In genomic region chr12:62738105-62738504, GRCh38 we compare ENCODE assay signal across 27 cellular contexts.
DNase-seq lines count a peak whose midpoint lies in the region; ATAC-seq and TF ChIP-seq lines count a peak whose summit lies in the region.
"Had no signal": no experiment of that assay in that cellular context is flagged by ENCODE, and none has a peak within 500 bp of the region (broad histone marks: within the 10 kb centered on the region; RNA-seq: fewer than 3 reads in every experiment).

No MANE protein-coding gene starts in this region.

- 0 out of 2 replicates have a peak, but pooled peaks cover 3% of the 10 kb centered on the region for H3F3A ChIP-seq in GM23338 (replicated peaks; ENCODE audit: low read depth)

- no peak for DNase-seq in GM23338 (ENCODE audit: low spot score)
- DNase-seq in RPMI7951 (ENCODE audit: low read depth), result peak; percentile 33
- DNase-seq in dorsolateral prefrontal cortex, result no peak
- no peak for DNase-seq in osteoblast (ENCODE audit: insufficient read length, low spot score, missing footprints)
- DNase-seq in NCI-H2081 (lab: John Stamatoyannopoulos, UW), result no peak
- DNase-seq in right atrium auricular region (ENCODE audit: low spot score), result no peak
- DNase-seq in testis, result no peak
- DNase-seq: ACHN; activated CD4-positive, alpha-beta T cell treated with anti-CD3 and anti-CD28 coated beads, Interleukin-2, amount 50 U/mL, for 4 hours; activated CD4-positive, CD25-positive, alpha-beta regulatory T cell; activated naive CD4-positive, alpha-beta T cell treated with anti-CD3 and anti-CD28 coated beads, Interleukin-2, amount 10 ng/mL, durations not matched to agents 7 days and 5 days; activated T-cell treated with anti-CD3 and anti-CD28 coated beads, Interleukin-2, amount 50 U/mL, for 72 hours; cortex of kidney; DMS153; hypothalamus; immature natural killer cell; naive B cell; NCI-H526; nucleus accumbens; SIG-M5; transverse colon had no signal

- H3K36me3 Mint-ChIP-seq in GM23338 (ENCODE audit: low read depth), result peaks cover 14% of the 10 kb centered on the region; the same call in 2 of the 3 replicates
- H3K36me3 Mint-ChIP-seq: activated naive CD4-positive, alpha-beta T cell treated with anti-CD3 and anti-CD28 coated beads, Interleukin-2, amount 10 ng/mL, durations not matched to agents 7 days and 5 days; immature natural killer cell; naive B cell had no signal

- H3K36me3 ChIP-seq in GM23338 (ENCODE audit: insufficient read depth) (no peaks in the 10 kb centered on the region), osteoblast (ENCODE audit: insufficient read depth, low read length) (no peaks in the 10 kb centered on the region), right atrium auricular region (no peaks in the 10 kb centered on the region), testis (ENCODE audit: low read depth, missing control alignments) (no peaks in the 10 kb centered on the region)
- H3K36me3 ChIP-seq: cardiac muscle cell, esophagus muscularis mucosa, transverse colon had no signal

- no peak for TF ChIP-seq CTCF in GM23338 (conservative IDR thresholded peaks at IDR 0.05; ENCODE audit: low read depth in 2 of 2)
- TF ChIP-seq CTCF in dorsolateral prefrontal cortex (IDR thresholded peaks at IDR 0.05 in 54 of 56, conservative IDR thresholded peaks at IDR 0.05 in 2 of 56; ENCODE audit: low read depth in 1 of 56, partially characterized antibody in 56 of 56), result no peak
- TF ChIP-seq CTCF in osteoblast (IDR thresholded peaks at IDR 0.05; ENCODE audit: extremely low read depth, low read depth, low read length), result no peak
- no peak for TF ChIP-seq CTCF in right atrium auricular region (IDR thresholded peaks at IDR 0.05)
- TF ChIP-seq CTCF in testis (IDR thresholded peaks at IDR 0.05), result no peak

- ATAC-seq in GM23338, result no peak
- ATAC-seq in GM21825 (IDR thresholded peaks at IDR 0.05; ENCODE audit: unreplicated experiment), result no peak
- ATAC-seq: activated T-cell treated with anti-CD3 and anti-CD28 coated beads, Interleukin-2, amount 50 U/mL, for 72 hours; left lobe of liver; Panc1 had no signal

- no peaks in the 10 kb centered on the region for H3K9me3 Mint-ChIP-seq in GM23338
- H3K9me3 Mint-ChIP-seq: activated naive CD4-positive, alpha-beta T cell treated with anti-CD3 and anti-CD28 coated beads, Interleukin-2, amount 10 ng/mL, durations not matched to agents 7 days and 5 days; activated T-cell treated with anti-CD3 and anti-CD28 coated beads, Interleukin-2, amount 50 U/mL, for 72 hours; immature natural killer cell; naive B cell; stimulated activated naive CD8-positive, alpha-beta T cell treated with anti-CD3 and anti-CD28 coated beads, Interleukin-15, Interleukin-2, amounts not matched to agents 100 ng/mL and 50 ng/mL, for 24 hours had no signal

- H3K4me3 Mint-ChIP-seq in GM23338, result no peak overlapping the region
- H3K4me3 Mint-ChIP-seq: activated naive CD4-positive, alpha-beta T cell treated with anti-CD3 and anti-CD28 coated beads, Interleukin-2, amount 10 ng/mL, durations not matched to agents 7 days and 5 days; activated T-cell treated with anti-CD3 and anti-CD28 coated beads, Interleukin-2, amount 50 U/mL, for 72 hours; immature natural killer cell; naive B cell; stimulated activated naive CD8-positive, alpha-beta T cell treated with anti-CD3 and anti-CD28 coated beads, Interleukin-15, Interleukin-2, amounts not matched to agents 100 ng/mL and 50 ng/mL, for 24 hours had no signal

- no peak overlapping the region for H3K27ac Mint-ChIP-seq in GM23338
- H3K27ac Mint-ChIP-seq: activated naive CD4-positive, alpha-beta T cell treated with anti-CD3 and anti-CD28 coated beads, Interleukin-2, amount 10 ng/mL, durations not matched to agents 7 days and 5 days; activated T-cell treated with anti-CD3 and anti-CD28 coated beads, Interleukin-2, amount 50 U/mL, for 72 hours; immature natural killer cell; naive B cell; stimulated activated naive CD8-positive, alpha-beta T cell treated with anti-CD3 and anti-CD28 coated beads, Interleukin-15, Interleukin-2, amounts not matched to agents 100 ng/mL and 50 ng/mL, for 24 hours had no signal

- no peaks in the 10 kb centered on the region for H3K79me2 ChIP-seq in GM23338 (replicated peaks; ENCODE audit: insufficient read depth)
- H3K79me2 ChIP-seq in osteoblast (ENCODE audit: insufficient read depth, low read length), result no peaks in the 10 kb centered on the region

- H3K4me3 ChIP-seq in GM23338 (0 out of 2 replicates have a peak overlapping the region, but pooled peaks have one; percentile 21), dorsolateral prefrontal cortex (no peak overlapping the region), osteoblast (ENCODE audit: insufficient read depth, low read length) (no peak overlapping the region), right atrium auricular region (no peak overlapping the region), testis (no peak overlapping the region)
- H3K4me3 ChIP-seq: cardiac muscle cell, esophagus muscularis mucosa, transverse colon had no signal

- 0 out of 2 replicates have a peak, but pooled peaks cover 2% of the 10 kb centered on the region for H3K9me2 ChIP-seq in GM23338 (ENCODE audit: insufficient read depth)

- no peak for TF ChIP-seq POLR2A in testis (IDR thresholded peaks at IDR 0.05)

- H3K4me2 ChIP-seq in GM23338 (peak overlapping the region; percentile 64), osteoblast (ENCODE audit: insufficient read depth, low read length) (no peak overlapping the region)

- 0 out of 2 replicates have a peak overlapping the region, but pooled peaks have one; percentile 47 for H3K27ac ChIP-seq in GM23338 (ENCODE audit: low read depth)
- H3K27ac ChIP-seq in dorsolateral prefrontal cortex, result peak overlapping the region in 33 of 59 donors; percentile 4 to 75 (median 37)
- peak overlapping the region; percentile 1 for H3K27ac ChIP-seq in osteoblast (ENCODE audit: low read depth, low read length)
- H3K27ac ChIP-seq in right atrium auricular region, result no peak overlapping the region
- H3K27ac ChIP-seq in testis, result no peak overlapping the region
- H3K27ac ChIP-seq: cardiac muscle cell, esophagus muscularis mucosa, transverse colon had no signal

- H3K9me3 ChIP-seq in osteoblast (ENCODE audit: low read depth, low read length), result no peaks in the 10 kb centered on the region
- no peaks in the 10 kb centered on the region for H3K9me3 ChIP-seq in right atrium auricular region
- no peaks in the 10 kb centered on the region for H3K9me3 ChIP-seq in testis
- H3K9me3 ChIP-seq: esophagus muscularis mucosa, transverse colon had no signal

- H3K27me3 Mint-ChIP-seq in GM23338 (ENCODE audit: insufficient read depth, low read depth, poor library complexity), result peaks cover 2% of the 10 kb centered on the region
- H3K27me3 Mint-ChIP-seq: naive B cell; stimulated activated naive CD8-positive, alpha-beta T cell treated with anti-CD3 and anti-CD28 coated beads, Interleukin-15, Interleukin-2, amounts not matched to agents 100 ng/mL and 50 ng/mL, for 24 hours had no signal

- H3K4me1 ChIP-seq in GM23338 (ENCODE audit: insufficient read depth), result peaks cover 33% of the 10 kb centered on the region
- H3K4me1 ChIP-seq in osteoblast (ENCODE audit: insufficient read depth, low read length), result peaks cover 24% of the 10 kb centered on the region
- peaks cover 0 to 3% of the 10 kb centered on the region in 2 donors for H3K4me1 ChIP-seq in right atrium auricular region
- H3K4me1 ChIP-seq in testis, result no peaks in the 10 kb centered on the region

- 93 to 99% methylated on average over 3 of the region's 3 CpGs for WGBS in testis, 2 donors

- H2AFZ ChIP-seq in GM23338 (no peak overlapping the region), osteoblast (ENCODE audit: low read length) (no peak overlapping the region)

- peaks cover 54% of the 10 kb centered on the region for H3K4me1 Mint-ChIP-seq in GM23338
- H3K4me1 Mint-ChIP-seq: immature natural killer cell, naive B cell had no signal

- H4K20me1 ChIP-seq in GM23338 (replicated peaks; ENCODE audit: insufficient read depth), result no peaks in the 10 kb centered on the region; the same call in 1 of the 2 replicates
- H4K20me1 ChIP-seq in osteoblast (ENCODE audit: insufficient read depth, low read length), result no peaks in the 10 kb centered on the region

- H3K27me3 ChIP-seq in GM23338 (ENCODE audit: insufficient read depth) (no peaks in the 10 kb centered on the region), dorsolateral prefrontal cortex (no peaks in the 10 kb centered on the region), osteoblast (ENCODE audit: insufficient read depth, low read length) (no peaks in the 10 kb centered on the region), right atrium auricular region (no peaks in the 10 kb centered on the region), testis (no peaks in the 10 kb centered on the region)
- H3K27me3 ChIP-seq: cardiac muscle cell, esophagus muscularis mucosa, transverse colon had no signal

- intact Hi-C loops in dorsolateral prefrontal cortex (cut with DNase I), result no loop called here
- intact Hi-C loops in testis (cut with DNase I; ENCODE audit: low total_unique reads), result no loop called here

TF ChIP-seq in GM23338, 12 proteins besides CTCF, POLR2A, EP300 and RAD21 (continues in another document):
- TF ChIP-seq ZNF114 (CRISPR knock-in tag; IDR thresholded peaks at IDR 0.05), result no peak
- no peak for TF ChIP-seq POLR2AphosphoS5 (IDR thresholded peaks at IDR 0.05; ENCODE audit: low read depth)
- TF ChIP-seq EZH2phosphoT487 (IDR thresholded peaks at IDR 0.05; ENCODE audit: unreplicated experiment), result no peak
- no peak for TF ChIP-seq REST (IDR thresholded peaks at IDR 0.05; ENCODE audit: unreplicated experiment)

Comparison
In these comparisons a context has a peak if more than half of its experiments do, and no peak if none do; other contexts are left out.
1. H3K27ac ChIP-seq: peak in GM23338 (single experiment), dorsolateral prefrontal cortex (33 of 59) and osteoblast (single experiment); none in right atrium auricular region (0 of 2) and testis (0 of 2).